8 cellular contexts compared by ENCODE assay signal in genomic region chr19:38975214-38975860, GRCh38. TPM values are rescaled to one million over a fixed set of nuclear protein-coding genes. Genes with fewer than 3 reads are reported as not detected.
DNase-seq lines count a peak whose midpoint lies in the region; ATAC-seq, FAIRE-seq and TF ChIP-seq lines count a peak whose summit lies in the region.

TSS of gene FBXO17 (minus strand) at chr19:38975742. CDS start at chr19:38950319, 25,423 bp downstream.

- CTCF ChIA-PET in HepG2 (lab: Yijun Ruan, JAX; ENCODE audit: low intra/inter-chr PET ratio, low total read pairs) = no interaction called here

- H3K9ac ChIP-seq in HepG2 (ENCODE audit: insufficient read depth, low read depth, low read length) = peak within 1 kb of the TSS; percentile 84

- peaks cover 46% of the 10 kb centered on the region for H3K79me2 ChIP-seq in HepG2 (ENCODE audit: insufficient read depth, low read length)

- no peak within 1 kb of the TSS for H2AFZ ChIP-seq in HepG2 (ENCODE audit: low read length)

- intact Hi-C loops in HepG2 (cut with micrococcal nuclease; ENCODE audit: unreplicated experiment) (loop anchor here (5.0 kb wide), 1 partner anchor 77 kb away; no protein-coding TSS in a partner anchor), stomach (cut with DNase I; ENCODE audit: low total_unique reads) (no loop called here)

- TF ChIP-seq POLR2A in HepG2 (IDR thresholded peaks at IDR 0.05; ENCODE audit: insufficient read depth in 1 of 2, low read depth in 2 of 2, low read length in 2 of 2) (peak; percentile 28 to 41; a peak in 3 of 4 replicates), stomach (IDR thresholded peaks at IDR 0.05) (no peak)

- WGBS in HepG2 (ENCODE audit: low lambda C conversion rate) = no CpG with 5 or more reads among the region's 63 CpGs
- 1 to 5% (median 4%) methylated on average over 36 to 63 of the region's 63 CpGs for WGBS in stomach, 5 donors

- H3K36me3 ChIP-seq in HepG2 (replicated peaks in 1 of 2; ENCODE audit: control insufficient read depth in 1 of 2, insufficient read depth in 2 of 2, low read length in 2 of 2) (peaks cover 0 to 3% of the 10 kb centered on the region in 2 experiments; a peak in 1 of 5 replicates), stomach (no peaks in the 10 kb centered on the region)

- peaks cover 57% of the 10 kb centered on the region for H3K4me1 ChIP-seq in HepG2 (ENCODE audit: insufficient read depth, low read length)
- H3K4me1 ChIP-seq in stomach = peaks cover 7 to 39% (median 23%) of the 10 kb centered on the region in 4 donors

- POLR2A ChIA-PET in HepG2 (lab: Yijun Ruan, JAX) = interaction anchor here (0.8 to 1.8 kb wide), 14 partner anchors 8 to 415 kb away, joined by 3 to 12 read pairs (median 4); partner anchors contain the start of genes MED29, MRPS12, NFKBIB and PAF1

- no peak for FAIRE-seq in HepG2 (lab: Jason Lieb, UNC)

- peak; percentile 83 for DNase-seq in D341Med (ENCODE audit: low spot score)
- peak; percentile 89 for DNase-seq in NCI-H82 (lab: John Stamatoyannopoulos, UW)
- peak; percentile 80 for DNase-seq in ecto neural progenitor cell (ENCODE audit: low spot score)
- DNase-seq in HepG2 (ENCODE audit: low spot score) = peak; percentile 47
- DNase-seq in stomach = peak; percentile 44
- DNase-seq in NCI-H1092 treated with DMSO at 0.1 percent for 48 hours (lab: John Stamatoyannopoulos, UW) = no peak
- DNase-seq in COR-L47 (lab: John Stamatoyannopoulos, UW) = no peak

- in situ Hi-C loops in HepG2 (cut with HindIII; ENCODE audit: extremely low pct_ligation_motif_present, low pct_unique_long_range_greater_than_20kb) = loop anchor here (5.0 kb wide), 1 partner anchor 62 kb away; no protein-coding TSS in a partner anchor

- TF ChIP-seq CTCF in HepG2 (CRISPR knock-in tag; IDR thresholded peaks at IDR 0.05) (no peak), stomach (IDR thresholded peaks at IDR 0.05) (no peak)

- TF ChIP-seq RAD21 in HepG2 (CRISPR knock-in tag; IDR thresholded peaks at IDR 0.05) = no peak

- peak within 1 kb of the TSS; percentile 99 for H3K27ac ChIP-seq in HepG2 (ENCODE audit: extremely low read length, insufficient read depth, low read length)
- peak within 1 kb of the TSS; percentile 67 to 91 (median 87) for H3K27ac ChIP-seq in stomach

- H3K27me3 ChIP-seq in HepG2 (ENCODE audit: control insufficient read depth in 1 of 2, insufficient read depth in 2 of 2, low read length in 2 of 2) = no peaks in the 10 kb centered on the region
- peaks cover 0 to 16% (median 9%) of the 10 kb centered on the region in 3 donors for H3K27me3 ChIP-seq in stomach

- H3K4me3 ChIP-seq in HepG2 (replicated peaks in 1 of 3; ENCODE audit: insufficient read depth in 1 of 3, low read depth in 2 of 3, low read length in 3 of 3) (peak within 1 kb of the TSS; percentile 67 to 81 (median 80)), stomach (peak within 1 kb of the TSS; percentile 55 to 74 (median 68))

- H3K4me2 ChIP-seq in HepG2 (ENCODE audit: low read depth, low read length) = peak within 1 kb of the TSS; percentile 80

- no peaks in the 10 kb centered on the region for H3K9me3 ChIP-seq in HepG2 (ENCODE audit: low read length)
- peaks cover 0 to 3% (median 0%) of the 10 kb centered on the region in 4 donors for H3K9me3 ChIP-seq in stomach

- H4K20me1 ChIP-seq in HepG2 (ENCODE audit: insufficient read depth, low read length) = peaks cover 6% of the 10 kb centered on the region; the same call in 1 of the 2 replicates

- no peak for TF ChIP-seq EP300 in HepG2 (IDR thresholded peaks at IDR 0.05; ENCODE audit: low read depth in 2 of 2, low read length in 2 of 2)
- TF ChIP-seq EP300 in HepG2 (CRISPR knock-in tag; IDR thresholded peaks at IDR 0.05; ENCODE audit: borderline replicate concordance) = no peak
- no peak for TF ChIP-seq EP300 in stomach (IDR thresholded peaks at IDR 0.05)

- ATAC-seq in HepG2 = peak; percentile 74
- ATAC-seq in GM21786 (IDR thresholded peaks at IDR 0.05; ENCODE audit: unreplicated experiment) = no peak

- BruUV-seq in HepG2 (replicated peaks; lab: Mats Ljungman, UMichigan) = no TSS peak

TF ChIP-seq in HepG2, 621 proteins besides CTCF, POLR2A, EP300 and RAD21 (continues in another document):
- no peak for TF ChIP-seq YEATS2 (CRISPR knock-in tag; IDR thresholded peaks at IDR 0.05; ENCODE audit: borderline replicate concordance)
- TF ChIP-seq KLF13 (CRISPR knock-in tag; IDR thresholded peaks at IDR 0.05) = no peak
- no peak for TF ChIP-seq FIP1L1 (IDR thresholded peaks at IDR 0.05; ENCODE audit: borderline replicate concordance, insufficient read depth, low read depth, low read length)
- peak; percentile 26 for TF ChIP-seq SRSF1 (optimal IDR thresholded peaks at IDR 0.05; ENCODE audit: low read depth, low read length)
- TF ChIP-seq MIXL1 (CRISPR knock-in tag; IDR thresholded peaks at IDR 0.05) = no peak
- no peak for TF ChIP-seq BHLHE40 (IDR thresholded peaks at IDR 0.05; ENCODE audit: low read length)
- no peak for TF ChIP-seq NR2F1 (CRISPR knock-in tag; IDR thresholded peaks at IDR 0.05)
- TF ChIP-seq ZBTB8A (CRISPR knock-in tag; IDR thresholded peaks at IDR 0.05; ENCODE audit: borderline replicate concordance, low read depth) = no peak
- 0 out of 2 replicates have a peak, but pooled peaks have one; percentile 30 for TF ChIP-seq NFKBIZ (CRISPR knock-in tag; IDR thresholded peaks at IDR 0.05)
- TF ChIP-seq ZNF704 (CRISPR knock-in tag; IDR thresholded peaks at IDR 0.05; ENCODE audit: borderline replicate concordance) = no peak
- TF ChIP-seq ZNF550 (CRISPR knock-in tag; IDR thresholded peaks at IDR 0.05; ENCODE audit: borderline replicate concordance) = no peak
- no peak for TF ChIP-seq ZBTB1 (CRISPR knock-in tag; IDR thresholded peaks at IDR 0.05; ENCODE audit: borderline replicate concordance)
- peak; percentile 4 for TF ChIP-seq ZEB1 (IDR thresholded peaks at IDR 0.05; ENCODE audit: insufficient replicate concordance, low read depth)
- TF ChIP-seq GATAD1 (CRISPR knock-in tag; IDR thresholded peaks at IDR 0.05) = no peak
- no peak for TF ChIP-seq ZNF629 (CRISPR knock-in tag; conservative IDR thresholded peaks at IDR 0.05)
- no peak for TF ChIP-seq NCOR1 (IDR thresholded peaks at IDR 0.05; ENCODE audit: borderline replicate concordance, low read length)
- TF ChIP-seq ZNF3 (CRISPR knock-in tag; IDR thresholded peaks at IDR 0.05) = no peak
- TF ChIP-seq MTA1 (CRISPR knock-in tag; IDR thresholded peaks at IDR 0.05; ENCODE audit: borderline replicate concordance) = no peak; the same call in 1 of the 2 replicates
- no peak; the same call in 1 of the 2 replicates for TF ChIP-seq ZNF773 (CRISPR knock-in tag; IDR thresholded peaks at IDR 0.05; ENCODE audit: borderline replicate concordance)
- TF ChIP-seq ZNF652 (CRISPR knock-in tag; IDR thresholded peaks at IDR 0.05; ENCODE audit: borderline replicate concordance, low read depth) = no peak
- TF ChIP-seq ZNF160 (CRISPR knock-in tag; IDR thresholded peaks at IDR 0.05) = no peak

RNA-seq across cellular contexts. Expression of gene FBXO17, which starts in this region (rescaled TPM):
- total RNA-seq in HepG2 (2016; rRNA removed; fragmentation: Illumina TruSeq; extraction: Trizol) (17.9 and 22.1 TPM in 2 replicates), stomach (10 to 100 TPM in 1 of 5 donors, 1 to 10 TPM in 3, not detected in 1; 1.8 to 19.1 (median 6.3) TPM)
- 14.6 and 15.1 TPM in 2 replicates for total RNA-seq in HepG2 (2016; cell fraction: cytosol; rRNA removed; fragmentation: Illumina TruSeq; extraction: Trizol; ENCODE audit: low read depth)
- 17.1 and 20.8 TPM in 2 replicates for total RNA-seq in HepG2 (2016; cell fraction: insoluble cytoplasmic fraction; rRNA removed; fragmentation: Illumina TruSeq; extraction: Trizol)
- total RNA-seq in HepG2 (2016; cell fraction: membrane; rRNA removed; fragmentation: Illumina TruSeq; extraction: Trizol) = 19.2 and 21.9 TPM in 2 replicates
- 11.9 and 15.2 TPM in 2 replicates for total RNA-seq in HepG2 (2016; cell fraction: nucleus; rRNA removed; fragmentation: Illumina TruSeq; extraction: Trizol)
- polyA plus RNA-seq in HepG2 (2011; rRNA removed) (58.7 and 64.8 TPM in 2 replicates), stomach (1 to 10 TPM; 4.7 to 7.9 (median 6.6) TPM)
- polyA plus RNA-seq in HepG2 (2011; cell fraction: cytosol; rRNA removed) = 31.8 and 40.9 TPM in 2 replicates
- 155 and 176 TPM in 2 replicates for polyA plus RNA-seq in HepG2 (2011; cell fraction: nucleus; rRNA removed)
- polyA plus RNA-seq in HepG2 (2012) = 52.3 and 56.5 TPM in 2 replicates
- polyA plus RNA-seq in HepG2 (2016; cell fraction: cytosol; fragmentation: Illumina TruSeq; extraction: Trizol; ENCODE audit: low read depth) = 5.2 and 6.0 TPM in 2 replicates
- polyA plus RNA-seq in HepG2 (2016; cell fraction: insoluble cytoplasmic fraction; fragmentation: Illumina TruSeq; extraction: Trizol; ENCODE audit: low read depth) = 20.8 and 23.0 TPM in 2 replicates
- polyA plus RNA-seq in HepG2 (2016; cell fraction: membrane; fragmentation: Illumina TruSeq; extraction: Trizol; ENCODE audit: low read depth) = 11.3 and 11.6 TPM in 2 replicates
- 61.3 and 68.3 TPM in 2 replicates for polyA plus RNA-seq in HepG2 (2016; cell fraction: nucleus; fragmentation: Illumina TruSeq; extraction: Trizol; ENCODE audit: insufficient read depth, low read depth)
- polyA minus RNA-seq in HepG2 (2011; rRNA and poly(A)+ RNA removed; ENCODE audit: low replicate concordance) = 2.5 and 39.3 TPM in 2 replicates
- 13.8 and 18.9 TPM in 2 replicates for polyA minus RNA-seq in HepG2 (2011; cell fraction: cytosol; rRNA and poly(A)+ RNA removed)
- polyA minus RNA-seq in HepG2 (2011; cell fraction: nucleus; rRNA and poly(A)+ RNA removed) = 47.0 and 48.8 TPM in 2 replicates

Comparison
In these comparisons a context has a peak if more than half of its experiments do, and no peak if none do; other contexts are left out.
1. DNase-seq: peak in D341Med (single experiment), NCI-H82 (single experiment), ecto neural progenitor cell (single experiment), HepG2 (single experiment) and stomach (single experiment); none in NCI-H1092 treated with DMSO at 0.1 percent for 48 hours (single experiment) and COR-L47 (single experiment).
2. POLR2A ChIP-seq: peak in HepG2 (2 of 2); none in stomach (0 of 4).